8 cellular contexts compared by ENCODE assay signal in genomic region chr6:166999145-166999844, GRCh38. TPM values are rescaled to one million over a fixed set of nuclear protein-coding genes. Genes with fewer than 3 reads are reported as not detected.
DNase-seq lines count a peak whose midpoint lies in the region; ATAC-seq and TF ChIP-seq lines count a peak whose summit lies in the region.

Gene CEP43 (plus strand): TSS chr6:166999397. CDS start chr6:166999413, 16 bp downstream.

- no peak for TF ChIP-seq POLR2A in ovary (IDR thresholded peaks at IDR 0.05)
- peak in 1 of 2 donors; percentile 91 for TF ChIP-seq POLR2A in thyroid gland (IDR thresholded peaks at IDR 0.05)

- no peaks in the 10 kb centered on the region for H3K36me3 ChIP-seq in ovary
- no peaks in the 10 kb centered on the region for H3K36me3 ChIP-seq in thyroid gland

- peak within 1 kb of the TSS; percentile 41 to 61 for H3K27ac ChIP-seq in ovary
- peak within 1 kb of the TSS in 2 of 3 donors; percentile 60 to 67 for H3K27ac ChIP-seq in thyroid gland

- H3K9me3 Mint-ChIP-seq in activated naive CD8-positive, alpha-beta T cell treated with anti-CD3 and anti-CD28 coated beads for 36 hours, result no peaks in the 10 kb centered on the region

- H3K4me1 ChIP-seq in ovary (ENCODE audit: insufficient read depth) (peaks cover 5% of the 10 kb centered on the region), thyroid gland (peaks cover 12 to 13% of the 10 kb centered on the region in 2 donors)

- peaks cover 16% of the 10 kb centered on the region for H3K36me3 Mint-ChIP-seq in activated naive CD8-positive, alpha-beta T cell treated with anti-CD3 and anti-CD28 coated beads for 36 hours

- peak within 1 kb of the TSS; percentile 87 for H3K4me3 Mint-ChIP-seq in activated naive CD8-positive, alpha-beta T cell treated with anti-CD3 and anti-CD28 coated beads for 36 hours

- peak; percentile 86 for ATAC-seq in HG02623 (IDR thresholded peaks at IDR 0.05; ENCODE audit: unreplicated experiment)
- ATAC-seq in Right ventricle myocardium inferior, result peak; percentile 99

- H3K27me3 ChIP-seq in ovary (no peaks in the 10 kb centered on the region), thyroid gland (no peaks in the 10 kb centered on the region)

- intact Hi-C loops in Right ventricle myocardium inferior (cut with DNase I) (loop anchor here (2.0 to 5.0 kb wide), 2 partner anchors 42 to 222 kb away; partner anchors contain the start of gene RNASET2), ovary (cut with DNase I) (loop anchor here in 2 of 4 donors (5.0 kb wide), 1 partner anchor 143 kb away; no protein-coding TSS in a partner anchor), thyroid gland (cut with DNase I) (loop anchor here (5.0 kb wide), 2 partner anchors 52 to 143 kb away; no protein-coding TSS in a partner anchor)

- peak; percentile 99 for DNase-seq in NCI-H1105 (lab: John Stamatoyannopoulos, UW)
- DNase-seq in SKM-1 treated with dmso at 0.1 percent for 144 hours (lab: John Stamatoyannopoulos, UW; ENCODE audit: unreplicated experiment), result peak; percentile 93
- peak; percentile 96 for DNase-seq in activated naive CD8-positive, alpha-beta T cell treated with anti-CD3 and anti-CD28 coated beads for 36 hours
- DNase-seq in Right ventricle myocardium inferior (ENCODE audit: missing footprints), result peak; percentile 98
- peak; percentile 94 to 97 (median 97) for DNase-seq in ovary
- peak; percentile 95 to 96 for DNase-seq in thyroid gland

- 0 to 1% (median 1%) methylated on average over 34 to 87 of the region's 87 CpGs for WGBS in ovary, 3 donors
- WGBS in thyroid gland, 2 donors, result no CpG with 5 or more reads among the region's 87 CpGs

- peak within 1 kb of the TSS; percentile 96 for H3K4me3 ChIP-seq in GM08714 (ENCODE audit: low read length)
- H3K4me3 ChIP-seq in ovary, result peak within 1 kb of the TSS; percentile 96
- H3K4me3 ChIP-seq in thyroid gland (replicated peaks in 1 of 3), result peak within 1 kb of the TSS; percentile 67 to 89 (median 88)

- H3K27ac Mint-ChIP-seq in activated naive CD8-positive, alpha-beta T cell treated with anti-CD3 and anti-CD28 coated beads for 36 hours, result peak within 1 kb of the TSS; percentile 81

- no peak for TF ChIP-seq EP300 in ovary (IDR thresholded peaks at IDR 0.05)

- H3K4me1 Mint-ChIP-seq in activated naive CD8-positive, alpha-beta T cell treated with anti-CD3 and anti-CD28 coated beads for 36 hours, result peaks cover 24% of the 10 kb centered on the region

- TF ChIP-seq CTCF in ovary (IDR thresholded peaks at IDR 0.05) (peak in 2 of 3 donors; percentile 13 to 26), thyroid gland (IDR thresholded peaks at IDR 0.05) (no peak)

- H3K9me3 ChIP-seq in ovary (no peaks in the 10 kb centered on the region), thyroid gland (no peaks in the 10 kb centered on the region)

- no peaks in the 10 kb centered on the region for H3K27me3 Mint-ChIP-seq in activated naive CD8-positive, alpha-beta T cell treated with anti-CD3 and anti-CD28 coated beads for 36 hours

RNA-seq across cellular contexts. Expression of gene CEP43, which starts in this region (rescaled TPM):
- 10 to 100 TPM; 24.5 to 27.3 TPM for total RNA-seq in activated naive CD8-positive, alpha-beta T cell treated with anti-CD3 and anti-CD28 coated beads for 36 hours
- total RNA-seq in Right ventricle myocardium inferior (10.8 TPM), ovary (10 to 100 TPM; 12.3 to 39.5 (median 15.4) TPM), thyroid gland (10 to 100 TPM; 30.0 to 39.9 (median 33.8) TPM)
- polyA plus RNA-seq in ovary, result 10 to 100 TPM in 1 of 2 donors, 1 to 10 TPM in 1; 7.5 to 13.7 TPM

Comparison
In these comparisons a context has a peak if more than half of its experiments do, and no peak if none do; other contexts are left out.
1. Peak in every context shown above with its lines: DNase-seq, ATAC-seq, H3K4me3 ChIP-seq and H3K27ac ChIP-seq.
2. CTCF ChIP-seq: peak in ovary (2 of 3); none in thyroid gland (0 of 6).